In genomic region chr6:32796848-32797776, GRCh38 we compare ENCODE assay signal across 8 cellular contexts. TPM values are rescaled to one million over a fixed set of nuclear protein-coding genes. Genes with fewer than 3 reads are reported as not detected.
DNase-seq lines count a peak whose midpoint lies in the region; ATAC-seq and TF ChIP-seq lines count a peak whose summit lies in the region.

No MANE protein-coding gene starts in this region.

- TF ChIP-seq CTCF in AG04449 (IDR thresholded peaks at IDR 0.05; ENCODE audit: insufficient read depth, low read length, missing control alignments) (peak; percentile 69), GM13977 (IDR thresholded peaks at IDR 0.05; ENCODE audit: extremely low read depth, insufficient read depth, missing control alignments) (peak; percentile 76)

- in situ Hi-C loops in GM13977 (cut with MboI; ENCODE audit: low pct_unique_long_range_greater_than_20kb, low sequenced_read_pairs, unreplicated experiment), result no loop called here

- peak overlapping the region; percentile 33 for H3K4me3 Mint-ChIP-seq in activated CD4-positive, alpha-beta memory T cell treated with anti-CD3 and anti-CD28 coated beads, Interleukin-2, amount 10 ng/mL, durations not matched to agents 7 days and 5 days

- H3K4me3 ChIP-seq in AG04449 (ENCODE audit: low read depth, low read length), result peak overlapping the region; percentile 49

- CTCF ChIA-PET in AG04449 (lab: Yijun Ruan, JAX), result interaction anchor here (0.6 to 6.1 kb wide), 13 partner anchors 10 to 680 kb away, joined by 3 to 69 read pairs (median 5); partner anchors contain the start of gene TAP2
- CTCF ChIA-PET in activated CD4-positive, alpha-beta memory T cell treated with anti-CD3 and anti-CD28 coated beads, Interleukin-2, amount 10 ng/mL, durations not matched to agents 7 days and 5 days (lab: Charles Lee), result interaction anchor here (0.5 to 2.5 kb wide), 8 partner anchors 11 to 601 kb away, joined by 3 to 8 read pairs (median 3); partner anchors contain the start of genes TAP1 and TAP2

- no peak for DNase-seq in AG04449 (ENCODE audit: low read depth, low spot score)
- peak; percentile 52 for DNase-seq in GM13977 (ENCODE audit: low spot score)
- peak; percentile 49 for DNase-seq in NCI-H460 (ENCODE audit: extremely low read depth, low read depth)
- DNase-seq in activated CD4-positive, alpha-beta memory T cell treated with anti-CD3 and anti-CD28 coated beads, Interleukin-2, amount 10 ng/mL, durations not matched to agents 7 days and 5 days, result peak; percentile 78
- DNase-seq in effector CD4-positive, alpha-beta T cell, result peak; percentile 71
- peak; percentile 59 to 65 for DNase-seq in lung microvascular endothelial cell (ENCODE audit: low read depth in 2 of 2)
- DNase-seq in stimulated activated CD4-positive, alpha-beta T cell treated with anti-CD3 and anti-CD28 coated beads, TNF-alpha, amount 100 ng/mL, for 48 hours (ENCODE audit: low read depth in 3 of 3), result peak; percentile 49 to 60 (median 55)

- POLR2A ChIA-PET in AG04449 (lab: Yijun Ruan, JAX), result no interaction called here
- POLR2A ChIA-PET in activated CD4-positive, alpha-beta memory T cell treated with anti-CD3 and anti-CD28 coated beads, Interleukin-2, amount 10 ng/mL, durations not matched to agents 7 days and 5 days (lab: Charles Lee), result interaction anchor here (1.2 kb wide), 1 partner anchor 10 kb away, joined by 4 read pairs; no protein-coding TSS in a partner anchor

- H3K27ac Mint-ChIP-seq in activated CD4-positive, alpha-beta memory T cell treated with anti-CD3 and anti-CD28 coated beads, Interleukin-2, amount 10 ng/mL, durations not matched to agents 7 days and 5 days, result no peak overlapping the region

- H3K4me1 Mint-ChIP-seq in activated CD4-positive, alpha-beta memory T cell treated with anti-CD3 and anti-CD28 coated beads, Interleukin-2, amount 10 ng/mL, durations not matched to agents 7 days and 5 days, result peaks cover 25% of the 10 kb centered on the region

- H3K9me3 Mint-ChIP-seq in activated CD4-positive, alpha-beta memory T cell treated with anti-CD3 and anti-CD28 coated beads, Interleukin-2, amount 10 ng/mL, durations not matched to agents 7 days and 5 days, result peaks cover 2% of the 10 kb centered on the region

- H3K27me3 Mint-ChIP-seq in activated CD4-positive, alpha-beta memory T cell treated with anti-CD3 and anti-CD28 coated beads, Interleukin-2, amount 10 ng/mL, durations not matched to agents 7 days and 5 days, result peaks cover 77% of the 10 kb centered on the region

- ATAC-seq in HG02852 (IDR thresholded peaks at IDR 0.05; ENCODE audit: unreplicated experiment), result no peak

- H3K36me3 Mint-ChIP-seq in activated CD4-positive, alpha-beta memory T cell treated with anti-CD3 and anti-CD28 coated beads, Interleukin-2, amount 10 ng/mL, durations not matched to agents 7 days and 5 days (ENCODE audit: low read depth), result no peaks in the 10 kb centered on the region

RNA-seq across cellular contexts. Expression of gene HLA-DOB, which starts 19.7 kb away (rescaled TPM):
- 0.40 and 0.58 TPM in 2 replicates for total RNA-seq in NCI-H460 (2014; rRNA removed; shearing (Covaris generic))
- polyA plus RNA-seq in NCI-H460 (2014; cell fraction: nucleus; rRNA removed), result 2.7 and 6.6 TPM in 2 replicates
- 1 to 10 TPM; 1.5 to 2.2 TPM for total RNA-seq in activated CD4-positive, alpha-beta memory T cell treated with anti-CD3 and anti-CD28 coated beads, Interleukin-2, amount 10 ng/mL, durations not matched to agents 7 days and 5 days
- 0.22 TPM in 1 of 2 replicates, not detected in the other for total RNA-seq in lung microvascular endothelial cell

RNA-seq across cellular contexts. Expression of gene HLA-DQB2, which starts 33.8 kb away (rescaled TPM):
- not detected in 2 replicates for total RNA-seq in NCI-H460 (2014; rRNA removed; shearing (Covaris generic))
- not detected in 2 replicates for polyA plus RNA-seq in NCI-H460 (2014; cell fraction: nucleus; rRNA removed)
- total RNA-seq in activated CD4-positive, alpha-beta memory T cell treated with anti-CD3 and anti-CD28 coated beads, Interleukin-2, amount 10 ng/mL, durations not matched to agents 7 days and 5 days, result not detected
- total RNA-seq in lung microvascular endothelial cell, result not detected in 2 replicates

RNA-seq across cellular contexts. Expression of gene TAP2, which starts 41.4 kb away (rescaled TPM):
- total RNA-seq in NCI-H460 (2014; rRNA removed; shearing (Covaris generic)), result 29.8 and 30.7 TPM in 2 replicates
- polyA plus RNA-seq in NCI-H460 (2014; cell fraction: nucleus; rRNA removed), result 39.4 and 67.2 TPM in 2 replicates
- 100 to 1,000 TPM; 203 to 211 TPM for total RNA-seq in activated CD4-positive, alpha-beta memory T cell treated with anti-CD3 and anti-CD28 coated beads, Interleukin-2, amount 10 ng/mL, durations not matched to agents 7 days and 5 days
- 15.0 and 30.4 TPM in 2 replicates for total RNA-seq in lung microvascular endothelial cell

RNA-seq across cellular contexts. Expression of gene PSMB8, which starts 46.7 kb away (rescaled TPM):
- 48.2 and 50.3 TPM in 2 replicates for total RNA-seq in NCI-H460 (2014; rRNA removed; shearing (Covaris generic))
- polyA plus RNA-seq in NCI-H460 (2014; cell fraction: nucleus; rRNA removed), result 47.3 and 52.9 TPM in 2 replicates
- 100 to 1,000 TPM; 389 to 401 TPM for total RNA-seq in activated CD4-positive, alpha-beta memory T cell treated with anti-CD3 and anti-CD28 coated beads, Interleukin-2, amount 10 ng/mL, durations not matched to agents 7 days and 5 days
- 42.1 and 57.8 TPM in 2 replicates for total RNA-seq in lung microvascular endothelial cell

RNA-seq across cellular contexts. Expression of gene HLA-DQA2, which starts 55.9 kb away (rescaled TPM):
- not detected in 2 replicates for total RNA-seq in NCI-H460 (2014; rRNA removed; shearing (Covaris generic))
- polyA plus RNA-seq in NCI-H460 (2014; cell fraction: nucleus; rRNA removed), result not detected in 2 replicates
- not detected for total RNA-seq in activated CD4-positive, alpha-beta memory T cell treated with anti-CD3 and anti-CD28 coated beads, Interleukin-2, amount 10 ng/mL, durations not matched to agents 7 days and 5 days
- not detected in 2 replicates for total RNA-seq in lung microvascular endothelial cell
